Comparison of ENCODE assay signal across 1 cellular context in genomic region chr2:164841719-164842623, GRCh38.
TF ChIP-seq lines count a peak whose summit lies in the region.

TSS of gene COBLL1 (minus strand) at chr2:164841823. CDS start at chr2:164841196, 627 bp downstream.

TF ChIP-seq in HepG2, 621 proteins besides CTCF, POLR2A, EP300 and RAD21 (continued from another document and continues in another):
- TF ChIP-seq FOXP4 (CRISPR knock-in tag; IDR thresholded peaks at IDR 0.05) (peak; percentile 58; the same call in 1 of the 2 replicates), ZNF280D (CRISPR knock-in tag; IDR thresholded peaks at IDR 0.05) (no peak), RNF219 (CRISPR knock-in tag; IDR thresholded peaks at IDR 0.05) (0 out of 2 replicates have a peak, but pooled peaks have one; percentile 67), CHD2 (IDR thresholded peaks at IDR 0.05; ENCODE audit: low read depth, low read length) (no peak), CAMTA2 (CRISPR knock-in tag; IDR thresholded peaks at IDR 0.05; ENCODE audit: borderline replicate concordance) (peak; percentile 75), AGO1 (IDR thresholded peaks at IDR 0.05; ENCODE audit: low read depth, low read length, poor library complexity, severe bottlenecking) (peak; percentile 34), TEF (CRISPR knock-in tag; IDR thresholded peaks at IDR 0.05) (no peak; the same call in 1 of the 2 replicates), MED1 (CRISPR knock-in tag; IDR thresholded peaks at IDR 0.05) (peak; percentile 86), ZFP82 (CRISPR knock-in tag; IDR thresholded peaks at IDR 0.05; ENCODE audit: borderline replicate concordance) (0 out of 2 replicates have a peak, but pooled peaks have one; percentile 16), NCOA2 (CRISPR knock-in tag; IDR thresholded peaks at IDR 0.05) (peak; percentile 49; the same call in 1 of the 2 replicates), MXD4 (CRISPR knock-in tag; IDR thresholded peaks at IDR 0.05) (peak; percentile 82), ZNF879 (CRISPR knock-in tag; IDR thresholded peaks at IDR 0.05) (no peak), ELF1 (CRISPR knock-in tag; IDR thresholded peaks at IDR 0.05) (peak; percentile 71), MTA3 (CRISPR knock-in tag; IDR thresholded peaks at IDR 0.05) (no peak; the same call in 1 of the 2 replicates), RXRA (CRISPR knock-in tag; IDR thresholded peaks at IDR 0.05) (peak; percentile 66), ZNF576 (CRISPR knock-in tag; IDR thresholded peaks at IDR 0.05) (no peak), EZH2 (conservative IDR thresholded peaks at IDR 0.05; ENCODE audit: low read depth, low read length) (no peak), ZNF264 (CRISPR knock-in tag; IDR thresholded peaks at IDR 0.05) (peak; percentile 76), SMAD9 (CRISPR knock-in tag; IDR thresholded peaks at IDR 0.05) (no peak), CREB1 (IDR thresholded peaks at IDR 0.05) (no peak), CREB1 (CRISPR knock-in tag; IDR thresholded peaks at IDR 0.05) (0 out of 2 replicates have a peak, but pooled peaks have one; percentile 50), ZNF800 (CRISPR knock-in tag; IDR thresholded peaks at IDR 0.05) (peak; percentile 74; the same call in 1 of the 2 replicates), JDP2 (CRISPR knock-in tag; IDR thresholded peaks at IDR 0.05; ENCODE audit: borderline replicate concordance) (no peak), HMG20B (CRISPR knock-in tag; conservative IDR thresholded peaks at IDR 0.05) (peak; percentile 58; the same call in 1 of the 2 replicates), ZNF770 (CRISPR knock-in tag; IDR thresholded peaks at IDR 0.05) (peak; percentile 77; the same call in 1 of the 2 replicates), ZNF775 (CRISPR knock-in tag; IDR thresholded peaks at IDR 0.05; ENCODE audit: borderline replicate concordance) (peak; percentile 40; the same call in 1 of the 2 replicates), ZBTB42 (CRISPR knock-in tag; IDR thresholded peaks at IDR 0.05) (no peak), ZKSCAN1 (IDR thresholded peaks at IDR 0.05; ENCODE audit: low read length) (peak; percentile 69; the same call in 1 of the 2 replicates), ZMYM3 (CRISPR knock-in tag; IDR thresholded peaks at IDR 0.05) (peak; percentile 87; the same call in 1 of the 2 replicates), ZNF225 (CRISPR knock-in tag; IDR thresholded peaks at IDR 0.05) (peak; percentile 24; the same call in 1 of the 2 replicates)
- TF ChIP-seq, protein P1, sequence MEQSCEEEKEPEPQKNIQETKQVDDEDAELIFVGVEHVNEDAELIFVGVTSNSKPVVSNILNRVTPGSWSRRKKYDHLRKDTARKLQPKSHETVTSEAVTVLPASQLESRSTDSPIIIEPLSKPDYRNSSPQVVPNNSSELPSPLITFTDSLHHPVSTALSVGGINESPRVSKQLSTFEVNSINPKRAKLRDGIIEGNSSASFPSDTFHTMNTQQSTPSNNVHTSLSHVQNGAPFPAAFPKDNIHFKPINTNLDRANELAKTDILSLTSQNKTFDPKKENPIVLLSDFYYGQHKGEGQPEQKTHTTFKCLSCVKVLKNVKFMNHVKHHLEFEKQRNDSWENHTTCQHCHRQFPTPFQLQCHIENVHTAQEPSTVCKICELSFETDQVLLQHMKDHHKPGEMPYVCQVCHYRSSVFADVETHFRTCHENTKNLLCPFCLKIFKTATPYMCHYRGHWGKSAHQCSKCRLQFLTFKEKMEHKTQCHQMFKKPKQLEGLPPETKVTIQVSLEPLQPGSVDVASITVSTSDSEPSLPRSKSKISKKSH (CRISPR knock-in tag; IDR thresholded peaks at IDR 0.05; ENCODE audit: borderline replicate concordance): no peak; the same call in 1 of the 2 replicates
- TF ChIP-seq, protein P2, sequence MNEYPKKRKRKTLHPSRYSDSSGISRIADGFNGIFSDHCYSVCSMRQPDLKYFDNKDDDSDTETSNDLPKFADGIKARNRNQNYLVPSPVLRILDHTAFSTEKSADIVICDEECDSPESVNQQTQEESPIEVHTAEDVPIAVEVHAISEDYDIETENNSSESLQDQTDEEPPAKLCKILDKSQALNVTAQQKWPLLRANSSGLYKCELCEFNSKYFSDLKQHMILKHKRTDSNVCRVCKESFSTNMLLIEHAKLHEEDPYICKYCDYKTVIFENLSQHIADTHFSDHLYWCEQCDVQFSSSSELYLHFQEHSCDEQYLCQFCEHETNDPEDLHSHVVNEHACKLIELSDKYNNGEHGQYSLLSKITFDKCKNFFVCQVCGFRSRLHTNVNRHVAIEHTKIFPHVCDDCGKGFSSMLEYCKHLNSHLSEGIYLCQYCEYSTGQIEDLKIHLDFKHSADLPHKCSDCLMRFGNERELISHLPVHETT (CRISPR knock-in tag; conservative IDR thresholded peaks at IDR 0.05): 0 out of 2 replicates have a peak, but pooled peaks have one; percentile 24
- TF ChIP-seq, protein P3, sequence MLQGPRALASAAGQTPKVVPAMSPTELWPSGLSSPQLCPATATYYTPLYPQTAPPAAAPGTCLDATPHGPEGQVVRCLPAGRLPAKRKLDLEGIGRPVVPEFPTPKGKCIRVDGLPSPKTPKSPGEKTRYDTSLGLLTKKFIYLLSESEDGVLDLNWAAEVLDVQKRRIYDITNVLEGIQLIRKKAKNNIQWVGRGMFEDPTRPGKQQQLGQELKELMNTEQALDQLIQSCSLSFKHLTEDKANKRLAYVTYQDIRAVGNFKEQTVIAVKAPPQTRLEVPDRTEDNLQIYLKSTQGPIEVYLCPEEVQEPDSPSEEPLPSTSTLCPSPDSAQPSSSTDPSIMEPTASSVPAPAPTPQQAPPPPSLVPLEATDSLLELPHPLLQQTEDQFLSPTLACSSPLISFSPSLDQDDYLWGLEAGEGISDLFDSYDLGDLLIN (CRISPR knock-in tag; IDR thresholded peaks at IDR 0.05; ENCODE audit: borderline replicate concordance): no peak; the same call in 1 of the 2 replicates
- TF ChIP-seq, protein P4, sequence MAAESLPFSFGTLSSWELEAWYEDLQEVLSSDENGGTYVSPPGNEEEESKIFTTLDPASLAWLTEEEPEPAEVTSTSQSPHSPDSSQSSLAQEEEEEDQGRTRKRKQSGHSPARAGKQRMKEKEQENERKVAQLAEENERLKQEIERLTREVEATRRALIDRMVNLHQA (CRISPR knock-in tag; IDR thresholded peaks at IDR 0.05): no peak
- TF ChIP-seq, protein P5, sequence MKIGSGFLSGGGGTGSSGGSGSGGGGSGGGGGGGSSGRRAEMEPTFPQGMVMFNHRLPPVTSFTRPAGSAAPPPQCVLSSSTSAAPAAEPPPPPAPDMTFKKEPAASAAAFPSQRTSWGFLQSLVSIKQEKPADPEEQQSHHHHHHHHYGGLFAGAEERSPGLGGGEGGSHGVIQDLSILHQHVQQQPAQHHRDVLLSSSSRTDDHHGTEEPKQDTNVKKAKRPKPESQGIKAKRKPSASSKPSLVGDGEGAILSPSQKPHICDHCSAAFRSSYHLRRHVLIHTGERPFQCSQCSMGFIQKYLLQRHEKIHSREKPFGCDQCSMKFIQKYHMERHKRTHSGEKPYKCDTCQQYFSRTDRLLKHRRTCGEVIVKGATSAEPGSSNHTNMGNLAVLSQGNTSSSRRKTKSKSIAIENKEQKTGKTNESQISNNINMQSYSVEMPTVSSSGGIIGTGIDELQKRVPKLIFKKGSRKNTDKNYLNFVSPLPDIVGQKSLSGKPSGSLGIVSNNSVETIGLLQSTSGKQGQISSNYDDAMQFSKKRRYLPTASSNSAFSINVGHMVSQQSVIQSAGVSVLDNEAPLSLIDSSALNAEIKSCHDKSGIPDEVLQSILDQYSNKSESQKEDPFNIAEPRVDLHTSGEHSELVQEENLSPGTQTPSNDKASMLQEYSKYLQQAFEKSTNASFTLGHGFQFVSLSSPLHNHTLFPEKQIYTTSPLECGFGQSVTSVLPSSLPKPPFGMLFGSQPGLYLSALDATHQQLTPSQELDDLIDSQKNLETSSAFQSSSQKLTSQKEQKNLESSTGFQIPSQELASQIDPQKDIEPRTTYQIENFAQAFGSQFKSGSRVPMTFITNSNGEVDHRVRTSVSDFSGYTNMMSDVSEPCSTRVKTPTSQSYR (CRISPR knock-in tag; IDR thresholded peaks at IDR 0.05; ENCODE audit: borderline replicate concordance): peak; percentile 91; the same call in 1 of the 2 replicates
